ENCODE assay signal across 8 cellular contexts in genomic region chr17:45428050-45428953, GRCh38. TPM values are rescaled to one million over a fixed set of nuclear protein-coding genes. Genes with fewer than 3 reads are reported as not detected.
DNase-seq lines count a peak whose midpoint lies in the region; ATAC-seq and TF ChIP-seq lines count a peak whose summit lies in the region.

No MANE protein-coding gene starts in this region.

- H3K9me3 Mint-ChIP-seq in endodermal cell: no peaks in the 10 kb centered on the region

- H3K36me3 Mint-ChIP-seq in endodermal cell (ENCODE audit: low read depth): no peaks in the 10 kb centered on the region

- ATAC-seq in GM18520 (IDR thresholded peaks at IDR 0.05; ENCODE audit: unreplicated experiment) (peak; percentile 32), mucosa of descending colon (peak; percentile 35)

- H3K9me3 ChIP-seq in A673 (ENCODE audit: low read depth, low read length, poor library complexity, severe bottlenecking): no peaks in the 10 kb centered on the region
- H3K9me3 ChIP-seq in endodermal cell (ENCODE audit: control insufficient read depth, low read length): no peaks in the 10 kb centered on the region
- H3K9me3 ChIP-seq in mucosa of descending colon: no peaks in the 10 kb centered on the region

- H3K4me1 ChIP-seq in A673 (ENCODE audit: insufficient read depth, low read length, poor library complexity, severe bottlenecking) (no peaks in the 10 kb centered on the region), endodermal cell (ENCODE audit: control insufficient read depth, insufficient read depth, low read length) (peaks cover 4% of the 10 kb centered on the region), mucosa of descending colon (ENCODE audit: low read depth) (peaks cover 41% of the 10 kb centered on the region)

- WGBS in endodermal cell (ENCODE audit: insufficient coverage in 1 of 2, insufficient read length in 1 of 2), 2 experiments: 10 to 11% methylated on average over 22 to 36 of the region's 36 CpGs

- intact Hi-C loops in A673 (cut with micrococcal nuclease; ENCODE audit: unreplicated experiment) (no loop called here), mucosa of descending colon (cut with DNase I, micrococcal nuclease) (no loop called here)

- BruUV-seq in A673 (replicated peaks; lab: Mats Ljungman, UMichigan): no TSS peak

- H3K27me3 ChIP-seq in A673 (replicated peaks; ENCODE audit: insufficient read depth, low read depth, low read length, poor library complexity) (peaks cover 28% of the 10 kb centered on the region), endodermal cell (ENCODE audit: control insufficient read depth, insufficient read depth, low read length, poor library complexity, severe bottlenecking) (peaks cover 66% of the 10 kb centered on the region)

- H3K27ac ChIP-seq in A673 (ENCODE audit: low read depth, low read length, poor library complexity, severe bottlenecking): no peak overlapping the region
- H3K27ac ChIP-seq in endodermal cell (ENCODE audit: low read depth, low read length): no peak overlapping the region

- H3K36me3 ChIP-seq in A673 (ENCODE audit: insufficient read depth, low read length, poor library complexity, severe bottlenecking) (no peaks in the 10 kb centered on the region), endodermal cell (ENCODE audit: control insufficient read depth, insufficient read depth, low read length) (no peaks in the 10 kb centered on the region), mucosa of descending colon (ENCODE audit: low read depth) (no peaks in the 10 kb centered on the region)

- DNase-seq in A673 (ENCODE audit: low spot score) (peak; percentile 80), HT-29 (ENCODE audit: low spot score) (peak; percentile 81), NOMO-1 (lab: John Stamatoyannopoulos, UW; ENCODE audit: unreplicated experiment in 2 of 2) (peak; percentile 60 to 82), endodermal cell (peak; percentile 98), mucosa of descending colon (peak; percentile 84 to 90 (median 87))
- peak; percentile 66 to 86 (median 78) for DNase-seq in activated CD8-positive, alpha-beta memory T cell treated with anti-CD3 and anti-CD28 coated beads for 48 hours (ENCODE audit: low read depth in 2 of 3, low spot score in 2 of 3)
- peak; percentile 90 for DNase-seq in stimulated activated CD8-positive, alpha-beta memory T cell treated with anti-CD3 and anti-CD28 coated beads, Interleukin-4, amount 100 ng/mL, for 48 hours

- no peak overlapping the region for H3K27ac Mint-ChIP-seq in endodermal cell

- TF ChIP-seq CTCF in A673 (conservative IDR thresholded peaks at IDR 0.05; ENCODE audit: low read depth, low read length) (peak; percentile 83), endodermal cell (conservative IDR thresholded peaks at IDR 0.05) (peak; percentile 100), mucosa of descending colon (IDR thresholded peaks at IDR 0.05) (peak; percentile 100)

- CTCF ChIA-PET in A673 (lab: Charles Lee): interaction anchor here (1.9 kb wide), 1 partner anchor 210 kb away, joined by 8 read pairs; no protein-coding TSS in a partner anchor

- H3K27me3 Mint-ChIP-seq in endodermal cell (ENCODE audit: insufficient read depth): peaks cover 61% of the 10 kb centered on the region

- POLR2A ChIA-PET in A673 (lab: Charles Lee; ENCODE audit: low non-redundant PET): no interaction called here

- no peak overlapping the region for H3K9ac ChIP-seq in endodermal cell (ENCODE audit: extremely low read depth, low read length, poor library complexity, severe bottlenecking)

- H3K4me3 Mint-ChIP-seq in endodermal cell: peak overlapping the region; percentile 37

- H3K4me3 ChIP-seq in A673 (ENCODE audit: low read depth, low read length, poor library complexity, severe bottlenecking) (peak overlapping the region; percentile 7), endodermal cell (ENCODE audit: low read length) (no peak overlapping the region), mucosa of descending colon (no peak overlapping the region)

- H3K4me1 Mint-ChIP-seq in endodermal cell: peaks cover 18% of the 10 kb centered on the region

RNA-seq across cellular contexts. Expression of gene ARHGAP27, which starts 4.4 kb away (rescaled TPM):
- total RNA-seq in A673 (2021) (0.17 TPM in 2 replicates), endodermal cell (10 to 100 TPM; 16.4 to 20.6 TPM), mucosa of descending colon (100 to 1,000 TPM in 2 of 3 donors, 10 to 100 TPM in 1; 88.7 to 199 (median 165) TPM)
- total RNA-seq in HT-29 (2014; rRNA removed; shearing (Covaris generic)): 171 and 180 TPM in 2 replicates
- polyA plus RNA-seq in endodermal cell (2013, experiment 1 of 2): 2.5 TPM
- polyA plus RNA-seq in endodermal cell (2013, experiment 2 of 2): 3.8 TPM

Comparison
In these comparisons a context has a peak if more than half of its experiments do, and no peak if none do; other contexts are left out.
1. RNA of gene ARHGAP27, which starts 4.4 kb away (total RNA-seq): 171 to 180 TPM in HT-29, 88.7 to 199 TPM in mucosa of descending colon and 16.4 to 20.6 TPM in endodermal cell; 0.17 TPM in A673; every median in the first group is over 10 times any median in the second.
2. Peak in every context shown above with its lines, with median percentiles within 50 percentile points of each other: DNase-seq and CTCF ChIP-seq.